Comparison of ENCODE assay signal across 11 cellular contexts in genomic region chr18:24270358-24270936, GRCh38.
A peak's percentile ranks its signal among the peaks of the same experiment; 100 is the strongest.
DNase-seq lines count a peak whose midpoint lies in the region; ATAC-seq, FAIRE-seq and TF ChIP-seq lines count a peak whose summit lies in the region.
"Had no signal": no experiment of that assay in that cellular context is flagged by ENCODE, and none has a peak within 500 bp of the region (broad histone marks: within the 10 kb centered on the region; RNA-seq: fewer than 3 reads in every experiment).

No MANE protein-coding gene starts in this region.

- WGBS in hepatocyte (ENCODE audit: low lambda C conversion rate, missing lambda C conversion rate): 47% methylated on average over 4 of the region's 4 CpGs
- WGBS in psoas muscle, 3 donors: 5 to 7% (median 6%) methylated on average over 4 of the region's 4 CpGs

- DNase-seq in GM03348 (ENCODE audit: low spot score) (peak; percentile 10), ascending aorta (ENCODE audit: low spot score in 2 of 2) (no peak), hepatocyte (ENCODE audit: low spot score) (no peak), psoas muscle (no peak), erythroblast (lab: John Stamatoyannopoulos, UW) (no peak), RWPE1 (ENCODE audit: low spot score) (no peak), HTR-8/SVneo (ENCODE audit: insufficient read length, low spot score) (no peak), KG1 (lab: John Stamatoyannopoulos, UW) (no peak)
- DNase-seq: activated gamma-delta T cell, GDM1, Kasumi-1 had no signal

- peak overlapping the region; percentile 95 for H3K4me2 ChIP-seq in hepatocyte

- TF ChIP-seq POLR2A in erythroblast (IDR thresholded peaks at IDR 0.05; ENCODE audit: low read length): no peak

- peak overlapping the region; percentile 87 for H2AFZ ChIP-seq in hepatocyte

- H3K36me3 ChIP-seq in ascending aorta (no peaks in the 10 kb centered on the region), hepatocyte (replicated peaks; ENCODE audit: insufficient read depth, low read depth) (no peaks in the 10 kb centered on the region), psoas muscle (ENCODE audit: insufficient read depth in 1 of 2, low read depth in 1 of 2) (no peaks in the 10 kb centered on the region)

- POLR2A ChIA-PET in RWPE1 (lab: Yijun Ruan, JAX; ENCODE audit: low non-redundant PET): no interaction called here

- H3K27me3 ChIP-seq in ascending aorta (no peaks in the 10 kb centered on the region), hepatocyte (no peaks in the 10 kb centered on the region), psoas muscle (ENCODE audit: insufficient read depth in 3 of 3, low read length in 2 of 3) (no peaks in the 10 kb centered on the region)

- H4K20me1 ChIP-seq in hepatocyte (ENCODE audit: insufficient read depth, poor library complexity, severe bottlenecking): no peaks in the 10 kb centered on the region

- H3K9me3 ChIP-seq in ascending aorta (no peaks in the 10 kb centered on the region), hepatocyte (ENCODE audit: low read depth) (no peaks in the 10 kb centered on the region), psoas muscle (peaks cover 6% of the 10 kb centered on the region)

- H3K27ac ChIP-seq in ascending aorta: peak overlapping the region; percentile 68 to 89
- H3K27ac ChIP-seq in hepatocyte: peak overlapping the region; percentile 83
- H3K27ac ChIP-seq in psoas muscle: peak overlapping the region; percentile 89
- H3K27ac ChIP-seq in RWPE1: no peak overlapping the region

- peak overlapping the region; percentile 84 to 95 for H3K4me3 ChIP-seq in ascending aorta
- peak overlapping the region; percentile 73 for H3K4me3 ChIP-seq in hepatocyte
- peak overlapping the region; percentile 95 for H3K4me3 ChIP-seq in psoas muscle

- H3K4me1 ChIP-seq in ascending aorta: peaks cover 0 to 7% of the 10 kb centered on the region in 2 donors
- H3K4me1 ChIP-seq in hepatocyte (ENCODE audit: insufficient read depth): peaks cover 10% of the 10 kb centered on the region
- H3K4me1 ChIP-seq in psoas muscle: peaks cover 27% of the 10 kb centered on the region

- intact Hi-C loops in ascending aorta (cut with DNase I): loop anchor here (5.0 kb wide), 2 partner anchors 53 to 157 kb away; partner anchors contain the start of gene IMPACT
- intact Hi-C loops in psoas muscle (cut with DNase I): loop anchor here (1.0 to 5.0 kb wide), 2 partner anchors 88 to 94 kb away; no protein-coding TSS in a partner anchor

- TF ChIP-seq CTCF in ascending aorta (IDR thresholded peaks at IDR 0.05) (no peak), hepatocyte (IDR thresholded peaks at IDR 0.05; ENCODE audit: poor library complexity) (no peak), psoas muscle (IDR thresholded peaks at IDR 0.05) (no peak), RWPE1 (conservative IDR thresholded peaks at IDR 0.05; ENCODE audit: low read depth) (no peak)

- peaks cover 25% of the 10 kb centered on the region for H3K79me2 ChIP-seq in hepatocyte

- peak in 2 of 4 donors; percentile 44 to 61 for ATAC-seq in psoas muscle

- no peak for FAIRE-seq in HTR-8/SVneo (lab: Jason Lieb, UNC)

- CTCF ChIA-PET in RWPE1 (lab: Yijun Ruan, JAX): interaction anchor here (0.8 kb wide), 1 partner anchor 94 kb away, joined by 4 read pairs; no protein-coding TSS in a partner anchor

- no peaks in the 10 kb centered on the region for H3K9me2 ChIP-seq in hepatocyte (replicated peaks; ENCODE audit: insufficient read depth)
